Comparison of ENCODE assay signal across 8 cellular contexts in the genomic region with DNA sequence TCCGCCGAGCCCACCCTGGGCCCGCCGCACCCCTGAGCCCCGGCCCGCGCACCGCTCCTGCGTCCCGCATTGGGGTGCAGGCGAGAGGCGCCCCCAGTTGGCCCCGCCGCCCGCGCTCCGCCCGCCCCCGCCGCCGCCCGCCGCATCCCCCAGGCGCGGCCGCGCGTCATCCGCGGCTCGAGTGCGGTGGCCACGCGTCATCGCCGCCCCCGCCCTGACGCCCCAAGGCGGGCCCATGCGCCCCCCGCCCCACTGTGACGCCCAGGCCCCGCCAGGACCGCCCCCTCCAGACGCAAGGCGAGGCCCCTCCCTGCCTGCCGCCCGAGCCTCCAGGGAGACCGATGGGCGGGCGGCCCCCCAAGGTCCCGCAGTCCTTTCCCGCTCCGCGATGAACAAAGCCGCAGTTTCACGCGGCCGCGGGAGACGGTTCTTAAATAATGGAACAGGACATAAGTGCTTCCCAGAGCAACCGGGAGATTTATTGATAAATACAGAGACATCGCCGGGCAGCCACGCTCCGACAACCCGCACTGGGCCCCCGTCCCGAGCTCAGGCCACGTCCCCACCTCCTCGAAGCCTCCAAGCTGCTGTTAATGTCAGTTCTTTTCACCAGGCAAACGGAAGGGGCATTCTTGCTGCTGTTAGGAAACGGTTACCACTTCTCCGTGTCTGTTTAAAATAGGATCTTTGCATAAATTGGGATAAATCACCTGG. TPM values are rescaled to one million over a fixed set of nuclear protein-coding genes. Genes with fewer than 3 reads are reported as not detected.
DNase-seq lines count a peak whose midpoint lies in the region; ATAC-seq and TF ChIP-seq lines count a peak whose summit lies in the region.

A gene with protein sequence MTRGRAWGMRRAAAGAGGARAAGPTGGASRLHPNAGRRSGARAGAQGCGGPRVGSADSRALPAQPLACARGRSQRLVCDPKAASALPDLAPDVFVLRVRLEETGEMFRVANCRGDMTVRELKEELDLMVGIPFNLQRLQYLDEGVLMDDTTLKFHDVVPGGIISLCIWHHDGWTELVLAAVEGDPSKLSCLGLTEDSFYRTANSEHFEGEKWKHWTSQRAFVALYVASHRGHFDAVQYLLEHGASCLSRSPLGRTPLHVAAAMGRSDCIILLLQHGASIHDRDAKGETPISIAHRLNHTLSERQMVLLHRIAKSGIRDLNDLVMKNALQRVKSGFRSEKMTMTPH (minus strand): TSS at position 170 of the 714 bp plus-strand sequence. CDS start 0 bp downstream, at position 170.

- 25% methylated on average over 13 of the region's 74 CpGs; no CpG with 5 or more reads in 1 of the 2 donors for WGBS in esophagus squamous epithelium, 2 donors

- peak within 1 kb of the TSS; percentile 55 for H3K4me2 ChIP-seq in skeletal muscle satellite cell (ENCODE audit: low read length)

- H3K4me3 ChIP-seq in skeletal muscle satellite cell (ENCODE audit: low read length) (no peak within 1 kb of the TSS), esophagus squamous epithelium (peak within 1 kb of the TSS in 2 of 4 donors; percentile 27 to 53)

- H3K36me3 ChIP-seq in skeletal muscle satellite cell (ENCODE audit: insufficient read depth, low read length) (peaks cover 14% of the 10 kb centered on the region), esophagus squamous epithelium (peaks cover 0 to 17% (median 0%) of the 10 kb centered on the region in 3 donors)

- H3K27me3 ChIP-seq in skeletal muscle satellite cell (ENCODE audit: control insufficient read depth, insufficient read depth, low read length) (peaks cover 41% of the 10 kb centered on the region), esophagus squamous epithelium (peaks cover 6 to 68% (median 11%) of the 10 kb centered on the region in 4 donors)

- H3K9ac ChIP-seq in skeletal muscle satellite cell (ENCODE audit: low read depth, low read length): peak within 1 kb of the TSS; percentile 14

- H3K4me1 ChIP-seq in skeletal muscle satellite cell (ENCODE audit: control insufficient read depth, insufficient read depth, low read length): no peaks in the 10 kb centered on the region
- H3K4me1 ChIP-seq in esophagus squamous epithelium: peaks cover 0 to 13% (median 7%) of the 10 kb centered on the region in 3 donors

- H3K27ac ChIP-seq in esophagus squamous epithelium: no peak within 1 kb of the TSS

- ATAC-seq in GM18517 (IDR thresholded peaks at IDR 0.05; ENCODE audit: unreplicated experiment): no peak

- TF ChIP-seq CTCF in esophagus squamous epithelium (IDR thresholded peaks at IDR 0.05): no peak

- peak; percentile 69 for DNase-seq in NCI-H1436 (lab: John Stamatoyannopoulos, UW)
- no peak for DNase-seq in NCI-H1436 treated with DMSO at 0.1 percent for 48 hours (lab: John Stamatoyannopoulos, UW)
- peak; percentile 40 for DNase-seq in activated T-cell treated with anti-CD3 and anti-CD28 coated beads for 4 hours
- peak; percentile 20 for DNase-seq in fibroblast of peridontal ligament (ENCODE audit: extremely low read depth)
- no peak for DNase-seq in esophagus squamous epithelium (lab: John Stamatoyannopoulos, UW)
- no peak for DNase-seq in NCI-H2029 treated with DMSO at 0.1 percent for 48 hours (lab: John Stamatoyannopoulos, UW)

- H3K9me3 ChIP-seq in skeletal muscle satellite cell (replicated peaks; ENCODE audit: low read length) (no peaks in the 10 kb centered on the region), esophagus squamous epithelium (no peaks in the 10 kb centered on the region)

- intact Hi-C loops in esophagus squamous epithelium (cut with DNase I): loop anchor here (10.0 kb wide), 1 partner anchor 714 kb away; no protein-coding TSS in a partner anchor

- no peak for TF ChIP-seq POLR2A in esophagus squamous epithelium (IDR thresholded peaks at IDR 0.05)

RNA-seq across cellular contexts. Expression of the gene that starts here (rescaled TPM):
- total RNA-seq in skeletal muscle satellite cell (2012; rRNA removed): not detected in 2 replicates
- total RNA-seq in esophagus squamous epithelium: not detected

Comparison
In these comparisons a context has a peak if more than half of its experiments do, and no peak if none do; other contexts are left out.
1. DNase-seq: peak in NCI-H1436 (single experiment), activated T-cell treated with anti-CD3 and anti-CD28 coated beads for 4 hours (single experiment) and fibroblast of peridontal ligament (single experiment); none in NCI-H1436 treated with DMSO at 0.1 percent for 48 hours (single experiment), esophagus squamous epithelium (single experiment) and NCI-H2029 treated with DMSO at 0.1 percent for 48 hours (single experiment).